10 cellular contexts compared by ENCODE assay signal in the genomic region with DNA sequence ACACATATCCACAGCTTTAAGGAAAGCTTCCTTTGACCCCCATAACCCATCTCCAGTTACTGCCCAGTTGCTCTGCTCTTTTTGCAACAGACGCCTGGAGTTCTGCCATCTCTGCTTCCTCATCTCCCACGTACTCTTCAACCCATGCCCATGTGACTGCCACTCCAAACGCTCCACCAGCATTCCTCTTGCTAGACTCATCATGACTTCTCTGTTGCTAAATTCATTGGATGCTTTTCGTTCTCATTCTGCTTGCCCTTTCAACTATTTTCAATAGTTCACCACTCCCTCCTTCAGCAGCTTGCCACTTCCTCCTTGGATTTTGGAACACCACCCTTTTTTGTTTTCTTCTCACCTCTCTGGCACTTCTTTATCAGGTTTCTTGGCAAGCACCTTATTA. TPM values are rescaled to one million over a fixed set of nuclear protein-coding genes. Genes with fewer than 3 reads are reported as not detected.
DNase-seq lines count a peak whose midpoint lies in the region; ATAC-seq and TF ChIP-seq lines count a peak whose summit lies in the region.
"Had no signal": no experiment of that assay in that cellular context is flagged by ENCODE, and none has a peak within 500 bp of the region (broad histone marks: within the 10 kb centered on the region; RNA-seq: fewer than 3 reads in every experiment).

No MANE protein-coding gene starts in this region.

- H3K36me3 Mint-ChIP-seq in stimulated activated naive B cell treated with anti-CD40 and anti-IgM and Interleukin-4, amounts not matched to agents 10 μg/mL and 1 μg/mL and 100 μg/mL, for 72 hours, result peaks cover 1 to 3% of the 10 kb centered on the region in 2 donors

- intact Hi-C loops in cardiac septum (cut with DNase I), result no loop called here
- intact Hi-C loops in prostate gland (cut with DNase I), result no loop called here

- ATAC-seq in stimulated activated naive B cell treated with anti-CD40 and anti-IgM and Interleukin-4, amounts not matched to agents 10 μg/mL and 1 μg/mL and 100 μg/mL, for 72 hours (replicated peaks), result no peak

- no peak overlapping the region for H3K4me3 Mint-ChIP-seq in stimulated activated naive B cell treated with anti-CD40 and anti-IgM and Interleukin-4, amounts not matched to agents 10 μg/mL and 1 μg/mL and 100 μg/mL, for 72 hours

- H3K27me3 Mint-ChIP-seq in stimulated activated naive B cell treated with anti-CD40 and anti-IgM and Interleukin-4, amounts not matched to agents 10 μg/mL and 1 μg/mL and 100 μg/mL, for 72 hours, result no peaks in the 10 kb centered on the region

- H3K27ac Mint-ChIP-seq in stimulated activated naive B cell treated with anti-CD40 and anti-IgM and Interleukin-4, amounts not matched to agents 10 μg/mL and 1 μg/mL and 100 μg/mL, for 72 hours, result no peak overlapping the region

- no peaks in the 10 kb centered on the region for H3K9me3 Mint-ChIP-seq in stimulated activated naive B cell treated with anti-CD40 and anti-IgM and Interleukin-4, amounts not matched to agents 10 μg/mL and 1 μg/mL and 100 μg/mL, for 72 hours

- H3K4me1 ChIP-seq in prostate gland (replicated peaks), result no peaks in the 10 kb centered on the region
- H3K4me1 ChIP-seq: parathyroid adenoma had no signal

- no peak overlapping the region for H3K27ac ChIP-seq in prostate gland
- H3K27ac ChIP-seq: parathyroid adenoma had no signal

- no peak for TF ChIP-seq POLR2A in prostate gland (IDR thresholded peaks at IDR 0.05)

- 22% methylated on average over 4 of the region's 4 CpGs for WGBS in prostate gland

- TF ChIP-seq CTCF in HFF-Myc (IDR thresholded peaks at IDR 0.05; ENCODE audit: low read depth, low read length, missing control alignments), result no peak
- TF ChIP-seq CTCF in prostate gland (IDR thresholded peaks at IDR 0.05), result no peak

- no peaks in the 10 kb centered on the region for H3K9me3 ChIP-seq in prostate gland

- no peak overlapping the region for H3K4me3 ChIP-seq in HFF-Myc (replicated peaks; ENCODE audit: low read depth, low read length)
- no peak overlapping the region for H3K4me3 ChIP-seq in prostate gland

- H3K4me1 Mint-ChIP-seq in stimulated activated naive B cell treated with anti-CD40 and anti-IgM and Interleukin-4, amounts not matched to agents 10 μg/mL and 1 μg/mL and 100 μg/mL, for 72 hours, result peaks cover 8 to 24% of the 10 kb centered on the region in 2 donors

- DNase-seq in HFF-Myc (ENCODE audit: extremely low read depth, low read depth) (peak; percentile 79), SW 1271 (lab: John Stamatoyannopoulos, UW) (peak; percentile 47 to 85), cardiac septum (ENCODE audit: low spot score) (peak; percentile 74), stromal cell of bone marrow (ENCODE audit: low read depth) (peak; percentile 98), NCI-H748 treated with DMSO at 0.1 percent for 48 hours (lab: John Stamatoyannopoulos, UW) (no peak), prostate gland (ENCODE audit: low spot score) (no peak), NCI-H1105 treated with DMSO at 0.1 percent for 48 hours (lab: John Stamatoyannopoulos, UW) (no peak)
- DNase-seq in stimulated activated naive B cell treated with anti-CD40 and anti-IgM and Interleukin-4, amounts not matched to agents 10 μg/mL and 1 μg/mL and 100 μg/mL, for 72 hours, result no peak
- DNase-seq: activated CD4-positive, alpha-beta T cell treated with anti-CD3 and anti-CD28 coated beads, Interleukin-2, amount 50 U/mL, for 48 hours had no signal

- H3K27me3 ChIP-seq in prostate gland (replicated peaks; ENCODE audit: insufficient read depth), result no peaks in the 10 kb centered on the region

- H3K36me3 ChIP-seq in prostate gland, result no peaks in the 10 kb centered on the region

RNA-seq across cellular contexts. Expression of a gene that starts 2.7 kb away (rescaled TPM):
- total RNA-seq in cardiac septum, result 7.5 TPM
- 10 to 100 TPM; 12.9 to 19.8 TPM for total RNA-seq in prostate gland

RNA-seq across cellular contexts. Expression of a gene that starts 21.8 kb away (rescaled TPM):
- total RNA-seq in cardiac septum, result 1.2 TPM
- 1 to 10 TPM in 1 of 2 donors, under 1 TPM in 1; 0.27 to 1.6 TPM for total RNA-seq in prostate gland

RNA-seq across cellular contexts. Expression of a gene that starts 25.7 kb away (rescaled TPM):
- 106 TPM for total RNA-seq in cardiac septum
- total RNA-seq in prostate gland, result 100 to 1,000 TPM; 112 to 115 TPM

RNA-seq across cellular contexts. Expression of a gene that starts 29.0 kb away (rescaled TPM):
- total RNA-seq in cardiac septum (not detected), prostate gland (not detected)

RNA-seq across cellular contexts. Expression of a gene that starts 39.1 kb away (rescaled TPM):
- total RNA-seq in cardiac septum (178 TPM), prostate gland (10 to 100 TPM in 1 of 2 donors, 1 to 10 TPM in 1; 9.0 to 29.7 TPM)

Comparison
In these comparisons a context has a peak if more than half of its experiments do, and no peak if none do; other contexts are left out.
1. DNase-seq: peak in HFF-Myc (single experiment), SW 1271 (2 of 2), cardiac septum (single experiment) and stromal cell of bone marrow (single experiment); none in stimulated activated naive B cell treated with anti-CD40 and anti-IgM and Interleukin-4, amounts not matched to agents 10 μg/mL and 1 μg/mL and 100 μg/mL, for 72 hours (single experiment), NCI-H748 treated with DMSO at 0.1 percent for 48 hours (single experiment), prostate gland (single experiment) and NCI-H1105 treated with DMSO at 0.1 percent for 48 hours (single experiment).